8 cellular contexts compared by ENCODE assay signal in genomic region chr19:57279418-57280164, GRCh38. TPM values are rescaled to one million over a fixed set of nuclear protein-coding genes. Genes with fewer than 3 reads are reported as not detected.
A peak's percentile ranks its signal among the peaks of the same experiment; 100 is the strongest.
DNase-seq lines count a peak whose midpoint lies in the region; ATAC-seq and TF ChIP-seq lines count a peak whose summit lies in the region.

No MANE protein-coding gene starts in this region.

- H3K36me3 ChIP-seq in aorta (ENCODE audit: control insufficient read depth in 1 of 2, insufficient read depth in 2 of 2, low read length in 1 of 2): peaks cover 0 to 7% of the 10 kb centered on the region in 2 donors

- intact Hi-C loops in aorta (cut with DNase I): loop anchor here (1.0 to 5.0 kb wide), 4 partner anchors 37 to 72 kb away; partner anchors contain the start of genes ZNF304 (in 2 of the 2), ZNF543 (in 1 of the 2) and ZNF805 (in 1 of the 2)

- H3K9me3 ChIP-seq in aorta (ENCODE audit: control insufficient read depth, low read length): peaks cover 3% of the 10 kb centered on the region

- DNase-seq in GM13976 (ENCODE audit: low spot score) (peak; percentile 86), NCI-H1417 (lab: John Stamatoyannopoulos, UW) (peak; percentile 85 to 94 (median 93)), SW 1271 (lab: John Stamatoyannopoulos, UW) (peak; percentile 77 to 85), anterior cingulate cortex (lab: John Stamatoyannopoulos, UW) (peak; percentile 54 to 95 (median 84)), hepatic stellate cell (ENCODE audit: low spot score) (peak; percentile 94), putamen (ENCODE audit: low spot score) (peak; percentile 89), aorta (peak; percentile 95)

- no peaks in the 10 kb centered on the region for H3K27me3 ChIP-seq in aorta (ENCODE audit: control insufficient read depth in 1 of 2, insufficient read depth in 2 of 2, low read length in 1 of 2)

- peak overlapping the region; percentile 54 to 86 for H3K4me3 ChIP-seq in aorta (ENCODE audit: low read length in 2 of 2)

- peaks cover 0 to 5% of the 10 kb centered on the region in 2 donors for H3K4me1 ChIP-seq in aorta (ENCODE audit: control insufficient read depth in 1 of 2, insufficient read depth in 2 of 2, low read length in 2 of 2)

- peak overlapping the region; percentile 78 to 97 for H3K27ac ChIP-seq in aorta (ENCODE audit: low read depth in 1 of 2, low read length in 2 of 2)

- peak; percentile 62 for ATAC-seq in HG02763 (IDR thresholded peaks at IDR 0.05; ENCODE audit: unreplicated experiment)
- ATAC-seq in aorta (ENCODE audit: low FRiP score): peak; percentile 99

- WGBS in aorta, 2 donors: 3 to 4% methylated on average over 25 of the region's 25 CpGs

- peak; percentile 68 for TF ChIP-seq CTCF in GM13976 (IDR thresholded peaks at IDR 0.05; ENCODE audit: borderline replicate concordance, control extremely low read depth, extremely low read depth, insufficient read depth, missing control alignments)

- in situ Hi-C loops in GM13976 (cut with MboI; ENCODE audit: low sequenced_read_pairs, unreplicated experiment): no loop called here

RNA-seq across cellular contexts. Expression of gene ZNF460, which starts 0.7 kb away (rescaled TPM):
- 10 to 100 TPM; 65.8 to 75.3 TPM for total RNA-seq in aorta
- polyA plus RNA-seq in aorta: 1 to 10 TPM; 1.4 to 3.9 TPM

RNA-seq across cellular contexts. Expression of gene ZNF805, which starts 39.2 kb away (rescaled TPM):
- 10 to 100 TPM; 19.0 to 19.8 TPM for total RNA-seq in aorta
- under 1 TPM; 0.38 to 0.41 TPM for polyA plus RNA-seq in aorta

RNA-seq across cellular contexts. Expression of gene ZNF543, which starts 40.7 kb away (rescaled TPM):
- 1 to 10 TPM; 8.2 to 8.9 TPM for total RNA-seq in aorta
- 1 to 10 TPM in 1 of 2 donors, under 1 TPM in 1; 0.38 to 1.7 TPM for polyA plus RNA-seq in aorta

RNA-seq across cellular contexts. Expression of gene AURKC, which starts 48.8 kb away (rescaled TPM):
- total RNA-seq in aorta: 1 to 10 TPM; 1.3 to 3.5 TPM
- 1 to 10 TPM in 1 of 2 donors, under 1 TPM in 1; 0.63 to 2.9 TPM for polyA plus RNA-seq in aorta

Comparison
In these comparisons a context has a peak if more than half of its experiments do, and no peak if none do; other contexts are left out.
1. Peak in every context shown above with its lines: DNase-seq, ATAC-seq, H3K4me3 ChIP-seq and H3K27ac ChIP-seq.